1 cellular context compared by ENCODE assay signal in genomic region chr20:45813489-45813888, GRCh38.
TF ChIP-seq lines count a peak whose summit lies in the region.

No MANE protein-coding gene starts in this region.

TF ChIP-seq in GM12878, 131 proteins besides CTCF, POLR2A, EP300 and RAD21:
- TF ChIP-seq NFXL1 (IDR thresholded peaks at IDR 0.05; ENCODE audit: borderline replicate concordance): no peak
- TF ChIP-seq E2F4 (IDR thresholded peaks at IDR 0.05; ENCODE audit: low read depth, low read length): no peak
- no peak for TF ChIP-seq NFIC (IDR thresholded peaks at IDR 0.05; ENCODE audit: low read depth, low read length)
- no peak for TF ChIP-seq CREM (IDR thresholded peaks at IDR 0.05; ENCODE audit: low read depth)
TF ChIP-seq in GM12878: peak in this region for 0.
